ENCODE assay signal across 8 cellular contexts in the genomic region with DNA sequence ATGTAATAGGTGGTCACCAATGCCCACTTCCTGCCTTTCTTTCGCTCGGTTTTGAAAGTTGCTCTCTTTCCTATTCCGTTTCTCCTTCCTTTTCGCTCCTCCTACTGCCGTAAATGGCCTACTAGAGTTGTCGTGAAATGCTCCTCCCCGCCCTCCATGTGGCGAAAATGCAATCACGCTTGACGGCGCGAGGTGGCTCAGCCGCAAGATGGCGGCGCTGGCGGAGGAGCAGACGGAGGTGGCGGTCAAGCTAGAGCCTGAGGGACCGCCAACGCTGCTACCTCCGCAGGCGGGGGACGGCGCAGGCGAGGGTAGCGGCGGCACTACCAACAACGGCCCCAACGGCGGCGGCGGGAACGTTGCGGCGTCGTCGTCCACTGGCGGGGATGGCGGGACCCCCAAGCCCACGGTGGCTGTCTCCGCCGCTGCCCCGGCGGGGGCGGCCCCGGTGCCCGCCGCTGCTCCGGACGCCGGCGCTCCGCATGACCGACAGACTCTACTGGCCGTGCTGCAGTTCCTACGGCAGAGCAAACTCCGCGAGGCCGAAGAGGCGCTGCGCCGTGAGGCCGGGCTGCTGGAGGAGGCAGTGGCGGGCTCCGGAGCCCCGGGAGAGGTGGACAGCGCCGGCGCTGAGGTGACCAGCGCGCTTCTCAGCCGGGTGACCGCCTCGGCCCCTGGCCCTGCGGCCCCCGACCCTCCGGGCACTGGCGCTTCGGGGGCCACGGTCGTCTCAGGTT. TPM values are rescaled to one million over a fixed set of nuclear protein-coding genes. Genes with fewer than 3 reads are reported as not detected.
DNase-seq lines count a peak whose midpoint lies in the region; ATAC-seq and TF ChIP-seq lines count a peak whose summit lies in the region.

A gene (plus strand): TSS at position 195 of the 737 bp plus-strand sequence. CDS start 14 bp downstream, at position 209.

- peak within 1 kb of the TSS; percentile 72 for H3K9ac ChIP-seq in SK-N-SH

- POLR2A ChIA-PET in GM10248 (lab: Yijun Ruan, JAX), result interaction anchor here (0.5 to 1.3 kb wide), 6 partner anchors 14 to 450 kb away, joined by 3 to 6 read pairs (median 4); a partner anchor contains a TSS
- POLR2A ChIA-PET in SK-N-SH (lab: Yijun Ruan, JAX), result interaction anchor here (0.5 to 1.8 kb wide), 3 partner anchors 9 to 29 kb away, joined by 3 to 5 read pairs (median 3); a partner anchor contains a TSS

- H3K4me2 ChIP-seq in SK-N-SH, result peak within 1 kb of the TSS; percentile 75

- H3K9me3 ChIP-seq in SK-N-SH, result no peaks in the 10 kb centered on the region

- peak within 1 kb of the TSS; percentile 69 to 90 for H3K4me3 ChIP-seq in SK-N-SH (ENCODE audit: low read depth in 2 of 2, low read length in 1 of 2)

- peak; percentile 92 for DNase-seq in GM10248 (ENCODE audit: extremely low spot score)
- peak; percentile 86 for DNase-seq in NCI-H1092 (lab: John Stamatoyannopoulos, UW)
- peak; percentile 91 for DNase-seq in SK-N-SH
- peak; percentile 89 for DNase-seq in activated naive CD4-positive, alpha-beta T cell treated with anti-CD3 and anti-CD28 coated beads, Interleukin-2, amount 50 U/mL, for 16 hours
- DNase-seq in germinal center (ENCODE audit: low spot score), result peak; percentile 92
- DNase-seq in non-pigmented ciliary epithelial cell (ENCODE audit: low read depth), result peak; percentile 88
- DNase-seq in superior temporal gyrus (ENCODE audit: extremely low spot score), result peak; percentile 98

- peak within 1 kb of the TSS; percentile 97 for H2AFZ ChIP-seq in SK-N-SH (ENCODE audit: low read depth)

- H4K20me1 ChIP-seq in SK-N-SH (ENCODE audit: insufficient read depth), result no peaks in the 10 kb centered on the region

- H3K79me2 ChIP-seq in SK-N-SH (ENCODE audit: insufficient read depth), result peaks cover 37% of the 10 kb centered on the region

- peak within 1 kb of the TSS; percentile 64 to 79 for H3K27ac ChIP-seq in SK-N-SH (ENCODE audit: low read depth in 2 of 2, low read length in 1 of 2)

- no peak for TF ChIP-seq EP300 in SK-N-SH (IDR thresholded peaks at IDR 0.05; ENCODE audit: borderline replicate concordance in 1 of 2, low read depth in 1 of 2, low read length in 1 of 2)

- TF ChIP-seq CTCF in GM10248 (IDR thresholded peaks at IDR 0.05; ENCODE audit: control extremely low read depth, extremely low read depth, low read depth, missing control alignments) (no peak), SK-N-SH (IDR thresholded peaks at IDR 0.05) (no peak)

- H3K9me2 ChIP-seq in SK-N-SH, result no peaks in the 10 kb centered on the region

- no peaks in the 10 kb centered on the region for H3K27me3 ChIP-seq in SK-N-SH (ENCODE audit: insufficient read depth)

- peak; percentile 51 for ATAC-seq in HG02610 (IDR thresholded peaks at IDR 0.05; ENCODE audit: unreplicated experiment)

- WGBS in SK-N-SH (ENCODE audit: low lambda C conversion rate), result 1% methylated on average over 23 of the region's 81 CpGs

- CTCF ChIA-PET in GM10248 (lab: Yijun Ruan, JAX) (interaction anchor here (1.2 to 1.4 kb wide), 4 partner anchors 16 to 30 kb away, joined by 3 to 5 read pairs (median 4); a partner anchor contains a TSS), SK-N-SH (lab: Yijun Ruan, JAX) (interaction anchor here (0.9 to 1.4 kb wide), 3 partner anchors 15 to 28 kb away, joined by 3 to 4 read pairs (median 3); a partner anchor contains a TSS)

- TF ChIP-seq RAD21 in SK-N-SH (IDR thresholded peaks at IDR 0.05; ENCODE audit: low read length), result no peak

- peaks cover 0 to 3% of the 10 kb centered on the region in 2 experiments; a peak in 1 of 4 replicates for H3K4me1 ChIP-seq in SK-N-SH (ENCODE audit: control insufficient read depth in 1 of 2, insufficient read depth in 2 of 2, low read depth in 1 of 2, low read length in 1 of 2)

- peaks cover 14% of the 10 kb centered on the region for H3F3A ChIP-seq in SK-N-SH (replicated peaks; ENCODE audit: insufficient read depth)

- H3K36me3 ChIP-seq in SK-N-SH (replicated peaks in 1 of 2; ENCODE audit: control insufficient read depth in 1 of 2, insufficient read depth in 2 of 2, low read length in 1 of 2), result peaks cover 0 to under 1% of the 10 kb centered on the region in 2 experiments

TF ChIP-seq in SK-N-SH, 30 proteins besides CTCF, POLR2A, EP300 and RAD21 (continues in another document):
- TF ChIP-seq RXRA (IDR thresholded peaks at IDR 0.05; ENCODE audit: borderline replicate concordance, low read depth) (no peak), RFX5 (IDR thresholded peaks at IDR 0.05; ENCODE audit: low read length) (no peak; the same call in 1 of the 2 replicates), SIN3A (IDR thresholded peaks at IDR 0.05; ENCODE audit: borderline replicate concordance, low read depth, low read length) (peak; percentile 56; the same call in 1 of the 2 replicates), FOXM1 (IDR thresholded peaks at IDR 0.05; ENCODE audit: low read depth) (no peak; the same call in 1 of the 2 replicates), JUND (IDR thresholded peaks at IDR 0.05) (no peak), EZH2phosphoT487 (IDR thresholded peaks at IDR 0.05; ENCODE audit: borderline replicate concordance, low read depth) (no peak), FOXJ3 (CRISPR knock-in tag; IDR thresholded peaks at IDR 0.05) (peak; percentile 59; the same call in 1 of the 2 replicates), CHD2 (IDR thresholded peaks at IDR 0.05; ENCODE audit: low read length, partially characterized antibody) (no peak), YY1 (IDR thresholded peaks at IDR 0.05; ENCODE audit: low read depth) (peak; percentile 98)
- TF ChIP-seq, protein P1, sequence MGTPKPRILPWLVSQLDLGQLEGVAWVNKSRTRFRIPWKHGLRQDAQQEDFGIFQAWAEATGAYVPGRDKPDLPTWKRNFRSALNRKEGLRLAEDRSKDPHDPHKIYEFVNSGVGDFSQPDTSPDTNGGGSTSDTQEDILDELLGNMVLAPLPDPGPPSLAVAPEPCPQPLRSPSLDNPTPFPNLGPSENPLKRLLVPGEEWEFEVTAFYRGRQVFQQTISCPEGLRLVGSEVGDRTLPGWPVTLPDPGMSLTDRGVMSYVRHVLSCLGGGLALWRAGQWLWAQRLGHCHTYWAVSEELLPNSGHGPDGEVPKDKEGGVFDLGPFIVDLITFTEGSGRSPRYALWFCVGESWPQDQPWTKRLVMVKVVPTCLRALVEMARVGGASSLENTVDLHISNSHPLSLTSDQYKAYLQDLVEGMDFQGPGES (IDR thresholded peaks at IDR 0.05; ENCODE audit: low read depth, low read length), result no peak
- TF ChIP-seq, protein P2, sequence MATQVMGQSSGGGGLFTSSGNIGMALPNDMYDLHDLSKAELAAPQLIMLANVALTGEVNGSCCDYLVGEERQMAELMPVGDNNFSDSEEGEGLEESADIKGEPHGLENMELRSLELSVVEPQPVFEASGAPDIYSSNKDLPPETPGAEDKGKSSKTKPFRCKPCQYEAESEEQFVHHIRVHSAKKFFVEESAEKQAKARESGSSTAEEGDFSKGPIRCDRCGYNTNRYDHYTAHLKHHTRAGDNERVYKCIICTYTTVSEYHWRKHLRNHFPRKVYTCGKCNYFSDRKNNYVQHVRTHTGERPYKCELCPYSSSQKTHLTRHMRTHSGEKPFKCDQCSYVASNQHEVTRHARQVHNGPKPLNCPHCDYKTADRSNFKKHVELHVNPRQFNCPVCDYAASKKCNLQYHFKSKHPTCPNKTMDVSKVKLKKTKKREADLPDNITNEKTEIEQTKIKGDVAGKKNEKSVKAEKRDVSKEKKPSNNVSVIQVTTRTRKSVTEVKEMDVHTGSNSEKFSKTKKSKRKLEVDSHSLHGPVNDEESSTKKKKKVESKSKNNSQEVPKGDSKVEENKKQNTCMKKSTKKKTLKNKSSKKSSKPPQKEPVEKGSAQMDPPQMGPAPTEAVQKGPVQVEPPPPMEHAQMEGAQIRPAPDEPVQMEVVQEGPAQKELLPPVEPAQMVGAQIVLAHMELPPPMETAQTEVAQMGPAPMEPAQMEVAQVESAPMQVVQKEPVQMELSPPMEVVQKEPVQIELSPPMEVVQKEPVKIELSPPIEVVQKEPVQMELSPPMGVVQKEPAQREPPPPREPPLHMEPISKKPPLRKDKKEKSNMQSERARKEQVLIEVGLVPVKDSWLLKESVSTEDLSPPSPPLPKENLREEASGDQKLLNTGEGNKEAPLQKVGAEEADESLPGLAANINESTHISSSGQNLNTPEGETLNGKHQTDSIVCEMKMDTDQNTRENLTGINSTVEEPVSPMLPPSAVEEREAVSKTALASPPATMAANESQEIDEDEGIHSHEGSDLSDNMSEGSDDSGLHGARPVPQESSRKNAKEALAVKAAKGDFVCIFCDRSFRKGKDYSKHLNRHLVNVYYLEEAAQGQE (IDR thresholded peaks at IDR 0.05; ENCODE audit: low read depth, low read length), result peak; percentile 86
- TF ChIP-seq, protein P3, sequence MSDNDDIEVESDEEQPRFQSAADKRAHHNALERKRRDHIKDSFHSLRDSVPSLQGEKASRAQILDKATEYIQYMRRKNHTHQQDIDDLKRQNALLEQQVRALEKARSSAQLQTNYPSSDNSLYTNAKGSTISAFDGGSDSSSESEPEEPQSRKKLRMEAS (IDR thresholded peaks at IDR 0.05; ENCODE audit: low read depth), result peak; percentile 84
- TF ChIP-seq, protein P4, sequence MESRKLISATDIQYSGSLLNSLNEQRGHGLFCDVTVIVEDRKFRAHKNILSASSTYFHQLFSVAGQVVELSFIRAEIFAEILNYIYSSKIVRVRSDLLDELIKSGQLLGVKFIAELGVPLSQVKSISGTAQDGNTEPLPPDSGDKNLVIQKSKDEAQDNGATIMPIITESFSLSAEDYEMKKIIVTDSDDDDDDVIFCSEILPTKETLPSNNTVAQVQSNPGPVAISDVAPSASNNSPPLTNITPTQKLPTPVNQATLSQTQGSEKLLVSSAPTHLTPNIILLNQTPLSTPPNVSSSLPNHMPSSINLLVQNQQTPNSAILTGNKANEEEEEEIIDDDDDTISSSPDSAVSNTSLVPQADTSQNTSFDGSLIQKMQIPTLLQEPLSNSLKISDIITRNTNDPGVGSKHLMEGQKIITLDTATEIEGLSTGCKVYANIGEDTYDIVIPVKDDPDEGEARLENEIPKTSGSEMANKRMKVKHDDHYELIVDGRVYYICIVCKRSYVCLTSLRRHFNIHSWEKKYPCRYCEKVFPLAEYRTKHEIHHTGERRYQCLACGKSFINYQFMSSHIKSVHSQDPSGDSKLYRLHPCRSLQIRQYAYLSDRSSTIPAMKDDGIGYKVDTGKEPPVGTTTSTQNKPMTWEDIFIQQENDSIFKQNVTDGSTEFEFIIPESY (IDR thresholded peaks at IDR 0.05; ENCODE audit: borderline replicate concordance, low read depth), result no peak
- TF ChIP-seq, protein P5, sequence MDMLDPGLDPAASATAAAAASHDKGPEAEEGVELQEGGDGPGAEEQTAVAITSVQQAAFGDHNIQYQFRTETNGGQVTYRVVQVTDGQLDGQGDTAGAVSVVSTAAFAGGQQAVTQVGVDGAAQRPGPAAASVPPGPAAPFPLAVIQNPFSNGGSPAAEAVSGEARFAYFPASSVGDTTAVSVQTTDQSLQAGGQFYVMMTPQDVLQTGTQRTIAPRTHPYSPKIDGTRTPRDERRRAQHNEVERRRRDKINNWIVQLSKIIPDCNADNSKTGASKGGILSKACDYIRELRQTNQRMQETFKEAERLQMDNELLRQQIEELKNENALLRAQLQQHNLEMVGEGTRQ (IDR thresholded peaks at IDR 0.05; ENCODE audit: borderline replicate concordance, low read depth, low read length), result no peak

RNA-seq across cellular contexts. Expression of the gene that starts here (rescaled TPM):
- 1.3 and 1.4 TPM in 2 replicates for polyA plus RNA-seq in SK-N-SH (2012; rRNA removed)
- polyA plus RNA-seq in SK-N-SH (2012; cell fraction: cytosol; rRNA removed), result 1.7 and 1.9 TPM in 2 replicates
- 1.5 and 1.8 TPM in 2 replicates for polyA plus RNA-seq in SK-N-SH (2012; cell fraction: nucleus; rRNA removed)

Comparison
In these comparisons a context has a peak if more than half of its experiments do, and no peak if none do; other contexts are left out.
1. Peak in every context shown above with its lines: DNase-seq, ATAC-seq, H3K4me3 ChIP-seq and H3K27ac ChIP-seq.